Comparison of ENCODE assay signal across 1 cellular context in genomic region chr17:3695129-3695722, GRCh38.
TF ChIP-seq lines count a peak whose summit lies in the region.

No MANE protein-coding gene starts in this region.

TF ChIP-seq in endothelial cell of umbilical vein, 7 proteins besides CTCF, POLR2A, EP300 and RAD21 (continued from another document):
- no peak for TF ChIP-seq FOS (IDR thresholded peaks at IDR 0.05; ENCODE audit: borderline replicate concordance, insufficient read depth, low read length)
